1 cellular context compared by ENCODE assay signal in the genomic region with DNA sequence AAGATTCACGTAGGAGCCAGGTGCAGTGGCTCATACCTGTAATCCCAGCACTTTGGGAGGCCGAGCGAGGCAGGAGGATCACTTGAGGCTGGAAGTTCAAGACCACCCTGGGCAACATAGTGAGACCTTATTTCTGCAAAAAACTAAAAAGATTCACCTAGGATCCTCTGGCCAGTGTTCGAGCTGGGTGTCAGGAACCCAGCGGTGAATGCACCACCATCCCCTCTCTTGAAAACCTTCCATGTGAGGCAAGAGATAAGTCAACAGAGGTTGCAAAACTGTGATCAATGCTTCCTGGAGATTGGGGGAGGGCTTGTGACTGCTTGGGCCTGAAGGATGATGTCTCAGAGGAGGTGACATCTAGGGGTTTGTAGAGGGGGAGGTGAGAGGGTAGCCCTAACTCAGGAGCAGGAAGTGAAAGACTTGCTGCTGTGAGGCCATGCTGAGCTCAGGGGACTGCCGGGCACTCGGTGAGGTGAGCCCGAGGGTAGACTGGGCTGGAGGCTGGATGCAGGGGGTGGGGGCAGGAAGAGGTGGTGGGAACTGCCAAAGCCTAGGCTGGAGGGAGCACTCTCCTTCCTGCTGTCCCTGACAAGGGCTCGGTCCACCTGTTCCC.
TF ChIP-seq lines count a peak whose summit lies in the region.

No MANE protein-coding gene starts in this region.

TF ChIP-seq in HepG2, 621 proteins besides CTCF, POLR2A, EP300 and RAD21 (continued from another document and continues in another):
- TF ChIP-seq ZNF547 (CRISPR knock-in tag; IDR thresholded peaks at IDR 0.05) (peak; percentile 40; the same call in 1 of the 2 replicates), ZFYVE20 (CRISPR knock-in tag; IDR thresholded peaks at IDR 0.05; ENCODE audit: borderline replicate concordance, low read depth) (no peak), GMEB2 (CRISPR knock-in tag; IDR thresholded peaks at IDR 0.05; ENCODE audit: low read depth) (no peak), SYNCRIP (IDR thresholded peaks at IDR 0.05; ENCODE audit: insufficient read depth, low read depth, low read length) (no peak), MIER3 (CRISPR knock-in tag; IDR thresholded peaks at IDR 0.05; ENCODE audit: borderline replicate concordance) (peak; percentile 97; the same call in 1 of the 2 replicates), ZNF782 (CRISPR knock-in tag; IDR thresholded peaks at IDR 0.05; ENCODE audit: borderline replicate concordance) (no peak), ZFY (CRISPR knock-in tag; IDR thresholded peaks at IDR 0.05) (no peak; the same call in 1 of the 2 replicates), ZIK1 (CRISPR knock-in tag; IDR thresholded peaks at IDR 0.05; ENCODE audit: borderline replicate concordance, low read depth) (0 out of 2 replicates have a peak, but pooled peaks have one; percentile 18), ZNF550 (CRISPR knock-in tag; IDR thresholded peaks at IDR 0.05; ENCODE audit: borderline replicate concordance) (no peak), NFIB (CRISPR knock-in tag; IDR thresholded peaks at IDR 0.05; ENCODE audit: borderline replicate concordance) (no peak), RXRB (CRISPR knock-in tag; IDR thresholded peaks at IDR 0.05; ENCODE audit: borderline replicate concordance) (peak; percentile 97), REST (IDR thresholded peaks at IDR 0.05; ENCODE audit: borderline replicate concordance in 1 of 2, low read depth in 1 of 2, low read length in 2 of 2) (peak in 1 of 2 experiments; percentile 60; a peak in 1 of 4 replicates), GABPB1 (CRISPR knock-in tag; IDR thresholded peaks at IDR 0.05) (no peak; the same call in none of the 2 replicates), ATF3 (CRISPR knock-in tag; IDR thresholded peaks at IDR 0.05) (peak; percentile 65), HOXA9 (CRISPR knock-in tag; IDR thresholded peaks at IDR 0.05; ENCODE audit: borderline replicate concordance) (no peak), MLXIP (CRISPR knock-in tag; IDR thresholded peaks at IDR 0.05; ENCODE audit: borderline replicate concordance) (no peak), ZNF335 (CRISPR knock-in tag; IDR thresholded peaks at IDR 0.05) (peak; percentile 55; the same call in 1 of the 2 replicates), RFX1 (IDR thresholded peaks at IDR 0.05) (no peak), ZNF597 (CRISPR knock-in tag; IDR thresholded peaks at IDR 0.05) (no peak), PHB2 (IDR thresholded peaks at IDR 0.05; ENCODE audit: partially characterized antibody) (no peak), ZNF3 (CRISPR knock-in tag; IDR thresholded peaks at IDR 0.05) (no peak), WIZ (CRISPR knock-in tag; IDR thresholded peaks at IDR 0.05) (peak; percentile 47; the same call in 1 of the 2 replicates), DR1 (CRISPR knock-in tag; IDR thresholded peaks at IDR 0.05) (no peak; the same call in 1 of the 2 replicates), ZNF792 (CRISPR knock-in tag; IDR thresholded peaks at IDR 0.05) (peak; percentile 86)
- TF ChIP-seq, protein P1, sequence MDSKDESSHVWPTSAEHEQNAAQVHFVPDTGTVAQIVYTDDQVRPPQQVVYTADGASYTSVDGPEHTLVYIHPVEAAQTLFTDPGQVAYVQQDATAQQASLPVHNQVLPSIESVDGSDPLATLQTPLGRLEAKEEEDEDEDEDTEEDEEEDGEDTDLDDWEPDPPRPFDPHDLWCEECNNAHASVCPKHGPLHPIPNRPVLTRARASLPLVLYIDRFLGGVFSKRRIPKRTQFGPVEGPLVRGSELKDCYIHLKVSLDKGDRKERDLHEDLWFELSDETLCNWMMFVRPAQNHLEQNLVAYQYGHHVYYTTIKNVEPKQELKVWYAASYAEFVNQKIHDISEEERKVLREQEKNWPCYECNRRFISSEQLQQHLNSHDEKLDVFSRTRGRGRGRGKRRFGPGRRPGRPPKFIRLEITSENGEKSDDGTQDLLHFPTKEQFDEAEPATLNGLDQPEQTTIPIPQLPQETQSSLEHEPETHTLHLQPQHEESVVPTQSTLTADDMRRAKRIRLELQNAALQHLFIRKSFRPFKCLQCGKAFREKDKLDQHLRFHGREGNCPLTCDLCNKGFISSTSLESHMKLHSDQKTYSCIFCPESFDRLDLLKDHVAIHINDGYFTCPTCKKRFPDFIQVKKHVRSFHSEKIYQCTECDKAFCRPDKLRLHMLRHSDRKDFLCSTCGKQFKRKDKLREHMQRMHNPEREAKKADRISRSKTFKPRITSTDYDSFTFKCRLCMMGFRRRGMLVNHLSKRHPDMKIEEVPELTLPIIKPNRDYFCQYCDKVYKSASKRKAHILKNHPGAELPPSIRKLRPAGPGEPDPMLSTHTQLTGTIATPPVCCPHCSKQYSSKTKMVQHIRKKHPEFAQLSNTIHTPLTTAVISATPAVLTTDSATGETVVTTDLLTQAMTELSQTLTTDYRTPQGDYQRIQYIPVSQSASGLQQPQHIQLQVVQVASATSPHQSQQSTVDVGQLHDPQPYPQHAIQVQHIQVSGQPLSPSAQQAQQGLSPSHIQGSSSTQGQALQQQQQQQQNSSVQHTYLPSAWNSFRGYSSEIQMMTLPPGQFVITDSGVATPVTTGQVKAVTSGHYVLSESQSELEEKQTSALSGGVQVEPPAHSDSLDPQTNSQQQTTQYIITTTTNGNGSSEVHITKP (CRISPR knock-in tag; IDR thresholded peaks at IDR 0.05; ENCODE audit: low read depth): peak; percentile 79
- TF ChIP-seq, protein P2, sequence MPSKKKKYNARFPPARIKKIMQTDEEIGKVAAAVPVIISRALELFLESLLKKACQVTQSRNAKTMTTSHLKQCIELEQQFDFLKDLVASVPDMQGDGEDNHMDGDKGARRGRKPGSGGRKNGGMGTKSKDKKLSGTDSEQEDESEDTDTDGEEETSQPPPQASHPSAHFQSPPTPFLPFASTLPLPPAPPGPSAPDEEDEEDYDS (CRISPR knock-in tag; IDR thresholded peaks at IDR 0.05): peak; percentile 35; the same call in 1 of the 2 replicates
- TF ChIP-seq, protein P3, sequence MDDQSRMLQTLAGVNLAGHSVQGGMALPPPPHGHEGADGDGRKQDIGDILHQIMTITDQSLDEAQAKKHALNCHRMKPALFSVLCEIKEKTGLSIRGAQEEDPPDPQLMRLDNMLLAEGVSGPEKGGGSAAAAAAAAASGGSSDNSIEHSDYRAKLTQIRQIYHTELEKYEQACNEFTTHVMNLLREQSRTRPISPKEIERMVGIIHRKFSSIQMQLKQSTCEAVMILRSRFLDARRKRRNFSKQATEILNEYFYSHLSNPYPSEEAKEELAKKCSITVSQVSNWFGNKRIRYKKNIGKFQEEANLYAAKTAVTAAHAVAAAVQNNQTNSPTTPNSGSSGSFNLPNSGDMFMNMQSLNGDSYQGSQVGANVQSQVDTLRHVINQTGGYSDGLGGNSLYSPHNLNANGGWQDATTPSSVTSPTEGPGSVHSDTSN (CRISPR knock-in tag; IDR thresholded peaks at IDR 0.05; ENCODE audit: borderline replicate concordance): no peak
- TF ChIP-seq, protein P4, sequence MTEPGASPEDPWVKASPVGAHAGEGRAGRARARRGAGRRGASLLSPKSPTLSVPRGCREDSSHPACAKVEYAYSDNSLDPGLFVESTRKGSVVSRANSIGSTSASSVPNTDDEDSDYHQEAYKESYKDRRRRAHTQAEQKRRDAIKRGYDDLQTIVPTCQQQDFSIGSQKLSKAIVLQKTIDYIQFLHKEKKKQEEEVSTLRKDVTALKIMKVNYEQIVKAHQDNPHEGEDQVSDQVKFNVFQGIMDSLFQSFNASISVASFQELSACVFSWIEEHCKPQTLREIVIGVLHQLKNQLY (CRISPR knock-in tag; IDR thresholded peaks at IDR 0.05): peak; percentile 73; the same call in 1 of the 2 replicates
- TF ChIP-seq, protein P5, sequence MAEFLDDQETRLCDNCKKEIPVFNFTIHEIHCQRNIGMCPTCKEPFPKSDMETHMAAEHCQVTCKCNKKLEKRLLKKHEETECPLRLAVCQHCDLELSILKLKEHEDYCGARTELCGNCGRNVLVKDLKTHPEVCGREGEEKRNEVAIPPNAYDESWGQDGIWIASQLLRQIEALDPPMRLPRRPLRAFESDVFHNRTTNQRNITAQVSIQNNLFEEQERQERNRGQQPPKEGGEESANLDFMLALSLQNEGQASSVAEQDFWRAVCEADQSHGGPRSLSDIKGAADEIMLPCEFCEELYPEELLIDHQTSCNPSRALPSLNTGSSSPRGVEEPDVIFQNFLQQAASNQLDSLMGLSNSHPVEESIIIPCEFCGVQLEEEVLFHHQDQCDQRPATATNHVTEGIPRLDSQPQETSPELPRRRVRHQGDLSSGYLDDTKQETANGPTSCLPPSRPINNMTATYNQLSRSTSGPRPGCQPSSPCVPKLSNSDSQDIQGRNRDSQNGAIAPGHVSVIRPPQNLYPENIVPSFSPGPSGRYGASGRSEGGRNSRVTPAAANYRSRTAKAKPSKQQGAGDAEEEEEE (CRISPR knock-in tag; IDR thresholded peaks at IDR 0.05; ENCODE audit: borderline replicate concordance): no peak
